In the genomic region with DNA sequence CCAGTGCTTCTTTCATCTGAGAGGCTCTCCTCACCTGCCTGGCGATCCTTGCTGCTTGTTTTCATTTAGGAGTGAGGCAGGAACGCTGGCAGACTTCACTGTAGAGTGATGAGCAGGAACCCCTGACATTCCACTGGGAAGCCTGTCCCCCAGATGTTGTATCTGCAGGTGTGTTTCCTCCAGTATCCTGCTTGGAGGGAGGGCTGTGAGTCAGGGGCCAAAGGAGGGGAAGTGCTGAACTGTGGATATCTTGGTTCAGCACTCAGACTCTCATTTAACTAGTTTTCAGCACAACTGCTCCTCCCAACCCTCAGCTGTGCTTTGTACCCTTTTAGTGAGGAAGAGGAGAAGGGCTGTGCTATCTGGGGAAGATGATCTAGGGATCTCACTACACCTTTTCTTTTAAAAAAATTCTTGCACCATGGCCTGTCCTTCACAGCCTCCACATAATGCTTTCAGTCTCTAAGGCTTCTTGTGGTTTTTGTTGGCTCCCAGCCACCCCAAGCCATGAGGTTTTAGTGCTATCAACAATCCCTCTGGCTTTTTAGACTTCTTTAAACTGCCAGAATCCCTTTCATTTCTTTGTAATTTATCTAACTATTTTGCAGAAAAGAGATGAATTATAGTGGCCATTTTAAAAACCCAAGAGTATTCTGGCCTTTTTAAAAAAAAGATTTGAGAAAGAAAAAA, we compare ENCODE assay signal across 8 cellular contexts.
A peak's percentile ranks its signal among the peaks of the same experiment; 100 is the strongest.
DNase-seq lines count a peak whose midpoint lies in the region; ATAC-seq and TF ChIP-seq lines count a peak whose summit lies in the region.

No MANE protein-coding gene starts in this region.

- no peak for TF ChIP-seq CTCF in GM12865 (IDR thresholded peaks at IDR 0.05; ENCODE audit: insufficient read depth, low read depth, low read length, missing control alignments)

- no peak overlapping the region for H3K4me3 ChIP-seq in GM12865 (ENCODE audit: low read depth, low read length)

- ATAC-seq in HG02798 (IDR thresholded peaks at IDR 0.05; ENCODE audit: poor library complexity, unreplicated experiment): peak; percentile 84
- peak; percentile 77 for ATAC-seq in SK-N-SH treated with all-trans-retinoic acid at 6 μM for 48 hours
- ATAC-seq in GM19467 (IDR thresholded peaks at IDR 0.05; ENCODE audit: unreplicated experiment): no peak

- H3K9me3 Mint-ChIP-seq in T-helper 2 cell treated with Interferon-gamma antibody and Interleukin-4, amounts not matched to agents 5 μg/mL and 100 μg/mL, for 36 hours: no peaks in the 10 kb centered on the region

- no peaks in the 10 kb centered on the region for H3K27me3 Mint-ChIP-seq in T-helper 2 cell treated with Interferon-gamma antibody and Interleukin-4, amounts not matched to agents 5 μg/mL and 100 μg/mL, for 36 hours (ENCODE audit: low read depth)

- peak; percentile 29 for DNase-seq in GM12865 (ENCODE audit: low read depth)
- DNase-seq in iris pigment epithelial cell (ENCODE audit: low read depth): peak; percentile 86
- no peak for DNase-seq in T-helper 2 cell treated with Interferon-gamma antibody and Interleukin-4, amounts not matched to agents 5 μg/mL and 100 μg/mL, for 36 hours (ENCODE audit: low spot score)
- DNase-seq in globus pallidus (ENCODE audit: low spot score): no peak
- DNase-seq in NCI-H187 treated with DMSO at 0.1 percent for 48 hours (lab: John Stamatoyannopoulos, UW): no peak

- H3K36me3 Mint-ChIP-seq in T-helper 2 cell treated with Interferon-gamma antibody and Interleukin-4, amounts not matched to agents 5 μg/mL and 100 μg/mL, for 36 hours (ENCODE audit: low read depth): peaks cover 5% of the 10 kb centered on the region

- no peak overlapping the region for H3K4me3 Mint-ChIP-seq in T-helper 2 cell treated with Interferon-gamma antibody and Interleukin-4, amounts not matched to agents 5 μg/mL and 100 μg/mL, for 36 hours

- H3K27ac Mint-ChIP-seq in T-helper 2 cell treated with Interferon-gamma antibody and Interleukin-4, amounts not matched to agents 5 μg/mL and 100 μg/mL, for 36 hours: no peak overlapping the region

- H3K4me1 Mint-ChIP-seq in T-helper 2 cell treated with Interferon-gamma antibody and Interleukin-4, amounts not matched to agents 5 μg/mL and 100 μg/mL, for 36 hours (ENCODE audit: low read depth): peaks cover 10% of the 10 kb centered on the region

TF ChIP-seq in SK-N-SH treated with all-trans-retinoic acid at 6 μM for 48 hours, 23 proteins besides CTCF, POLR2A, EP300 and RAD21:
- TF ChIP-seq ESRRG (CRISPR knock-in tag; IDR thresholded peaks at IDR 0.05) (no peak), CSRNP3 (CRISPR knock-in tag; IDR thresholded peaks at IDR 0.05) (no peak), ZNF8 (CRISPR knock-in tag; IDR thresholded peaks at IDR 0.05) (no peak), SNAI2 (CRISPR knock-in tag; IDR thresholded peaks at IDR 0.05) (no peak), PPARA (CRISPR knock-in tag; IDR thresholded peaks at IDR 0.05; ENCODE audit: borderline replicate concordance) (no peak), OSR1 (CRISPR knock-in tag; IDR thresholded peaks at IDR 0.05) (no peak), TOX (CRISPR knock-in tag; IDR thresholded peaks at IDR 0.05; ENCODE audit: borderline replicate concordance) (no peak), ZNF565 (CRISPR knock-in tag; conservative IDR thresholded peaks at IDR 0.05; ENCODE audit: low read depth) (no peak), ZFP30 (CRISPR knock-in tag; IDR thresholded peaks at IDR 0.05) (no peak), BACH2 (CRISPR knock-in tag; IDR thresholded peaks at IDR 0.05; ENCODE audit: borderline replicate concordance) (no peak), ARNTL (CRISPR knock-in tag; IDR thresholded peaks at IDR 0.05; ENCODE audit: borderline replicate concordance, low read depth) (no peak), ISL1 (CRISPR knock-in tag; IDR thresholded peaks at IDR 0.05) (no peak), ZC3H10 (CRISPR knock-in tag; IDR thresholded peaks at IDR 0.05) (no peak), RARB (CRISPR knock-in tag; IDR thresholded peaks at IDR 0.05) (no peak), ZNF70 (CRISPR knock-in tag; IDR thresholded peaks at IDR 0.05) (no peak), TCF4 (CRISPR knock-in tag; IDR thresholded peaks at IDR 0.05; ENCODE audit: borderline replicate concordance) (no peak)
- TF ChIP-seq, protein P1, sequence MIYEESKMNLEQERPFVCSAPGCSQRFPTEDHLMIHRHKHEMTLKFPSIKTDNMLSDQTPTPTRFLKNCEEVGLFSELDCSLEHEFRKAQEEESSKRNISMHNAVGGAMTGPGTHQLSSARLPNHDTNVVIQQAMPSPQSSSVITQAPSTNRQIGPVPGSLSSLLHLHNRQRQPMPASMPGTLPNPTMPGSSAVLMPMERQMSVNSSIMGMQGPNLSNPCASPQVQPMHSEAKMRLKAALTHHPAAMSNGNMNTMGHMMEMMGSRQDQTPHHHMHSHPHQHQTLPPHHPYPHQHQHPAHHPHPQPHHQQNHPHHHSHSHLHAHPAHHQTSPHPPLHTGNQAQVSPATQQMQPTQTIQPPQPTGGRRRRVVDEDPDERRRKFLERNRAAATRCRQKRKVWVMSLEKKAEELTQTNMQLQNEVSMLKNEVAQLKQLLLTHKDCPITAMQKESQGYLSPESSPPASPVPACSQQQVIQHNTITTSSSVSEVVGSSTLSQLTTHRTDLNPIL (CRISPR knock-in tag; IDR thresholded peaks at IDR 0.05; ENCODE audit: low read depth): no peak
- TF ChIP-seq, protein P2, sequence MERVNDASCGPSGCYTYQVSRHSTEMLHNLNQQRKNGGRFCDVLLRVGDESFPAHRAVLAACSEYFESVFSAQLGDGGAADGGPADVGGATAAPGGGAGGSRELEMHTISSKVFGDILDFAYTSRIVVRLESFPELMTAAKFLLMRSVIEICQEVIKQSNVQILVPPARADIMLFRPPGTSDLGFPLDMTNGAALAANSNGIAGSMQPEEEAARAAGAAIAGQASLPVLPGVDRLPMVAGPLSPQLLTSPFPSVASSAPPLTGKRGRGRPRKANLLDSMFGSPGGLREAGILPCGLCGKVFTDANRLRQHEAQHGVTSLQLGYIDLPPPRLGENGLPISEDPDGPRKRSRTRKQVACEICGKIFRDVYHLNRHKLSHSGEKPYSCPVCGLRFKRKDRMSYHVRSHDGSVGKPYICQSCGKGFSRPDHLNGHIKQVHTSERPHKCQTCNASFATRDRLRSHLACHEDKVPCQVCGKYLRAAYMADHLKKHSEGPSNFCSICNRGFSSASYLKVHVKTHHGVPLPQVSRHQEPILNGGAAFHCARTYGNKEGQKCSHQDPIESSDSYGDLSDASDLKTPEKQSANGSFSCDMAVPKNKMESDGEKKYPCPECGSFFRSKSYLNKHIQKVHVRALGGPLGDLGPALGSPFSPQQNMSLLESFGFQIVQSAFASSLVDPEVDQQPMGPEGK (CRISPR knock-in tag; IDR thresholded peaks at IDR 0.05; ENCODE audit: borderline replicate concordance): no peak
TF ChIP-seq in SK-N-SH treated with all-trans-retinoic acid at 6 μM for 48 hours: peak in this region for 0.

Comparison
In these comparisons a context has a peak if more than half of its experiments do, and no peak if none do; other contexts are left out.
1. DNase-seq: peak in GM12865 (single experiment) and iris pigment epithelial cell (single experiment); none in T-helper 2 cell treated with Interferon-gamma antibody and Interleukin-4, amounts not matched to agents 5 μg/mL and 100 μg/mL, for 36 hours (single experiment), globus pallidus (single experiment) and NCI-H187 treated with DMSO at 0.1 percent for 48 hours (single experiment).